Comparison of ENCODE assay signal across 8 cellular contexts in genomic region chr15:72474466-72474911, GRCh38. TPM values are rescaled to one million over a fixed set of nuclear protein-coding genes. Genes with fewer than 3 reads are reported as not detected.
DNase-seq lines count a peak whose midpoint lies in the region; ATAC-seq, FAIRE-seq and TF ChIP-seq lines count a peak whose summit lies in the region.

No MANE protein-coding gene starts in this region.

- H3K4me3 Mint-ChIP-seq in CD4-positive, alpha-beta memory T cell: peak overlapping the region; percentile 94 to 99 (median 97)

- no peak for TF ChIP-seq CTCF in RWPE1 (conservative IDR thresholded peaks at IDR 0.05; ENCODE audit: low read depth)
- no peak for TF ChIP-seq CTCF in neural cell (IDR thresholded peaks at IDR 0.05; ENCODE audit: poor library complexity, severe bottlenecking)
- TF ChIP-seq CTCF in D721Med (IDR thresholded peaks at IDR 0.05; ENCODE audit: insufficient read depth, missing control alignments): no peak

- peaks cover 34 to 71% (median 47%) of the 10 kb centered on the region in 4 donors for H3K4me1 Mint-ChIP-seq in CD4-positive, alpha-beta memory T cell

- intact Hi-C loops in CD4-positive, alpha-beta memory T cell (cut with micrococcal nuclease): loop anchor here (1.0 to 10.0 kb wide), 6 partner anchors 20 to 310 kb away; partner anchors contain the start of genes ADPGK, BBS4, HIGD2B and PARP6

- H3K4me1 ChIP-seq in CD4-positive, alpha-beta memory T cell (ENCODE audit: insufficient read depth, low read length): peaks cover 54% of the 10 kb centered on the region

- peaks cover 5% of the 10 kb centered on the region for H3F3A ChIP-seq in neural cell (ENCODE audit: insufficient read depth, low read length, poor library complexity, severe bottlenecking)

- POLR2A ChIA-PET in CD4-positive, alpha-beta memory T cell (lab: Charles Lee; ENCODE audit: partially characterized antibody): interaction anchor here (0.8 to 5.1 kb wide), 8 partner anchors 10 to 247 kb away, joined by 3 to 90 read pairs (median 12); partner anchors contain the start of genes HEXA and PKM
- POLR2A ChIA-PET in RWPE1 (lab: Yijun Ruan, JAX; ENCODE audit: low non-redundant PET): no interaction called here

- H3K36me3 ChIP-seq in CD4-positive, alpha-beta memory T cell (ENCODE audit: insufficient read depth, low read length): no peaks in the 10 kb centered on the region
- H3K36me3 ChIP-seq in neural cell (ENCODE audit: insufficient read depth, low read length): peaks cover 6% of the 10 kb centered on the region

- no peak overlapping the region for H2AFZ ChIP-seq in neural cell (ENCODE audit: low read depth, low read length)

- no peak overlapping the region for H3K4me2 ChIP-seq in neural cell (ENCODE audit: low read length)

- ATAC-seq in GM21825 (IDR thresholded peaks at IDR 0.05; ENCODE audit: unreplicated experiment): peak; percentile 11

- no peak for DNase-seq in CD4-positive, alpha-beta memory T cell
- DNase-seq in RWPE1 (ENCODE audit: low spot score) (no peak), erythroblast (lab: John Stamatoyannopoulos, UW) (peak; percentile 75 to 87), D721Med (ENCODE audit: insufficient read length, low spot score) (no peak), ureter (ENCODE audit: low spot score) (no peak), NCI-H128 (lab: John Stamatoyannopoulos, UW; ENCODE audit: unreplicated experiment) (no peak)

- FAIRE-seq in D721Med (lab: Jason Lieb, UNC): no peak

- CTCF ChIA-PET in CD4-positive, alpha-beta memory T cell (lab: Charles Lee; ENCODE audit: partially characterized antibody): no interaction called here
- CTCF ChIA-PET in RWPE1 (lab: Yijun Ruan, JAX): no interaction called here

- H3K27ac Mint-ChIP-seq in CD4-positive, alpha-beta memory T cell: peak overlapping the region; percentile 97 to 100 (median 99)

- H3K27ac ChIP-seq in CD4-positive, alpha-beta memory T cell (ENCODE audit: low read depth, low read length): peak overlapping the region; percentile 100
- H3K27ac ChIP-seq in RWPE1 (peak overlapping the region; percentile 99), neural cell (ENCODE audit: low read length) (peak overlapping the region; percentile 100)

- TF ChIP-seq RAD21 in neural cell (conservative IDR thresholded peaks at IDR 0.05): no peak

- peaks cover 52% of the 10 kb centered on the region for H3K79me2 ChIP-seq in neural cell (replicated peaks; ENCODE audit: insufficient read depth, low read length)

- H3K9me3 Mint-ChIP-seq in CD4-positive, alpha-beta memory T cell: no peaks in the 10 kb centered on the region

- no peaks in the 10 kb centered on the region for H3K27me3 Mint-ChIP-seq in CD4-positive, alpha-beta memory T cell

- no peak for TF ChIP-seq EP300 in neural cell (conservative IDR thresholded peaks at IDR 0.05; ENCODE audit: poor library complexity, severe bottlenecking)

- H3K9me3 ChIP-seq in CD4-positive, alpha-beta memory T cell (ENCODE audit: control insufficient read depth in 1 of 2, low read length in 2 of 2): no peaks in the 10 kb centered on the region
- H3K9me3 ChIP-seq in neural cell (ENCODE audit: low read length): no peaks in the 10 kb centered on the region

- H3K27me3 ChIP-seq in CD4-positive, alpha-beta memory T cell (ENCODE audit: insufficient read depth, low read length): no peaks in the 10 kb centered on the region
- no peaks in the 10 kb centered on the region for H3K27me3 ChIP-seq in neural cell (ENCODE audit: insufficient read depth, low read depth, low read length)

- H4K20me1 ChIP-seq in neural cell (ENCODE audit: insufficient read depth): peaks cover 33% of the 10 kb centered on the region

- H3K9ac ChIP-seq in neural cell (ENCODE audit: low read length): peak overlapping the region; percentile 100

- H3K9me2 ChIP-seq in neural cell (ENCODE audit: insufficient read depth, low read length): no peaks in the 10 kb centered on the region

- no peak for TF ChIP-seq POLR2A in erythroblast (IDR thresholded peaks at IDR 0.05; ENCODE audit: low read length)

- peaks cover 10 to 44% of the 10 kb centered on the region in 2 donors for H3K36me3 Mint-ChIP-seq in CD4-positive, alpha-beta memory T cell

- peak overlapping the region in 1 of 2 donors; percentile 64 for H3K4me3 ChIP-seq in CD4-positive, alpha-beta memory T cell (ENCODE audit: low read length in 2 of 2)
- peak overlapping the region; percentile 69 for H3K4me3 ChIP-seq in neural cell (ENCODE audit: low read length)

TF ChIP-seq in neural cell, 6 proteins besides CTCF, POLR2A, EP300 and RAD21:
- TF ChIP-seq TAF1 (IDR thresholded peaks at IDR 0.05; ENCODE audit: low read depth): no peak
- TF ChIP-seq EZH2 (IDR thresholded peaks at IDR 0.05; ENCODE audit: borderline replicate concordance, insufficient read depth, low read length, poor library complexity, severe bottlenecking): no peak
- TF ChIP-seq MXI1 (conservative IDR thresholded peaks at IDR 0.05; ENCODE audit: poor library complexity, severe bottlenecking): no peak
- TF ChIP-seq POLR2AphosphoS5 (IDR thresholded peaks at IDR 0.05): no peak
TF ChIP-seq in neural cell: peak in this region for 0.

RNA-seq across cellular contexts. Expression of gene ARIH1, which starts 0.4 kb away (rescaled TPM):
- total RNA-seq in CD4-positive, alpha-beta memory T cell: 100 to 1,000 TPM; 203 to 210 TPM
- polyA plus RNA-seq in CD4-positive, alpha-beta memory T cell: 10 to 100 TPM; 10.5 to 36.8 TPM
- polyA plus RNA-seq in neural cell: 72.1 and 76.7 TPM in 2 replicates
- 101 and 132 TPM in 2 replicates for polyA minus RNA-seq in neural cell
- 163 TPM for total RNA-seq in ureter

Comparison
In these comparisons a context has a peak if more than half of its experiments do, and no peak if none do; other contexts are left out.
1. DNase-seq: peak in erythroblast (2 of 2); none in CD4-positive, alpha-beta memory T cell (0 of 5), RWPE1 (single experiment), D721Med (single experiment), ureter (single experiment) and NCI-H128 (single experiment).
2. Peak in every context shown above with its lines, with median percentiles within 50 percentile points of each other: H3K27ac ChIP-seq.